ENCODE assay signal across 21 cellular contexts in the genomic region with DNA sequence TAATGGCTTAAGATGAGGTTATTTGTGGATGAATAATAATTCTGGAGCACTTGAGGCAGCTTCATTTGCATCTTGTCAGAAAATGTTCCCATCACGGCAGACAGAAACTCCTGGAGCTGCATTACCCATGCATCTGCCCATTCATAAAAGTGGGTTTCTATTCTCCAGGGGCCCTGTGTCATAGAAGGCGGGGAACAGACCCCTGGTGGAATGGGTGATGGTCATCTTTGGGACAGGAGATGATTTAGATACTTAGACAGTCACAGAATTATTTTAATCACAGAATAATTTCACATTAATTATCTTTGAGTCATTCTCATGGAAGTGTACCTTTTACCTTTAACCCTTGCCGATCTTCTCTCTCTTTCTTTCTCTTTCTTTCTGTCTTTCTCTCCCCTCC.
"Had no signal": no experiment of that assay in that cellular context is flagged by ENCODE, and none has a peak within 500 bp of the region (broad histone marks: within the 10 kb centered on the region; RNA-seq: fewer than 3 reads in every experiment).

No MANE protein-coding gene starts in this region.

- H3K36me3 ChIP-seq: ascending aorta, WERI-Rb-1 had no signal

- H3K9me3 Mint-ChIP-seq: activated CD4-positive, alpha-beta memory T cell treated with anti-CD3 and anti-CD28 coated beads, Interleukin-2, amount 10 ng/mL, durations not matched to agents 7 days and 5 days; activated naive CD8-positive, alpha-beta T cell treated with anti-CD3 and anti-CD28 coated beads, Interleukin-2, amount 10 ng/mL, durations not matched to agents 7 days and 5 days; central memory CD8-positive, alpha-beta T cell had no signal

- H3K4me1 ChIP-seq: body of pancreas had no signal

- H3K36me3 Mint-ChIP-seq: activated naive CD8-positive, alpha-beta T cell treated with anti-CD3 and anti-CD28 coated beads, Interleukin-2, amount 10 ng/mL, durations not matched to agents 7 days and 5 days; T-cell had no signal

- H3K4me1 Mint-ChIP-seq: activated CD4-positive, alpha-beta T cell treated with anti-CD3 and anti-CD28 coated beads for 36 hours; T-cell had no signal

- DNase-seq: activated CD4-positive, alpha-beta memory T cell treated with anti-CD3 and anti-CD28 coated beads, Interleukin-2, amount 10 ng/mL, durations not matched to agents 7 days and 5 days; activated CD4-positive, alpha-beta T cell treated with anti-CD3 and anti-CD28 coated beads for 36 hours; activated CD4-positive, alpha-beta T cell treated with anti-CD3 and anti-CD28 coated beads, Interleukin-2, amount 50 U/mL, for 1 hour; activated CD8-positive, alpha-beta memory T cell treated with anti-CD3 and anti-CD28 coated beads, Interleukin-2, amount 50 U/mL, for 4 hours; activated naive CD4-positive, alpha-beta T cell treated with anti-CD3 and anti-CD28 coated beads, Interleukin-2, amount 50 U/mL, for 16 hours; activated naive CD8-positive, alpha-beta T cell treated with anti-CD3 and anti-CD28 coated beads, Interleukin-2, amount 10 ng/mL, durations not matched to agents 7 days and 5 days; activated T-cell treated with anti-CD3 and anti-CD28 coated beads, Interleukin-2, amount 50 U/mL, for 1 hour; body of pancreas; Karpas-422; NCI-H1105 treated with DMSO at 0.1 percent for 48 hours; NCI-H1436 treated with DMSO at 0.1 percent for 48 hours; NCI-H187 treated with DMSO at 0.1 percent for 48 hours; NCI-H2081 treated with DMSO at 0.1 percent for 48 hours; NCI-H446; NCI-H524; PC-9; SHP77 treated with DMSO at 0.1 percent for 48 hours; T-cell; WERI-Rb-1 had no signal

- H3K4me3 Mint-ChIP-seq: activated CD4-positive, alpha-beta memory T cell treated with anti-CD3 and anti-CD28 coated beads, Interleukin-2, amount 10 ng/mL, durations not matched to agents 7 days and 5 days; activated CD4-positive, alpha-beta T cell treated with anti-CD3 and anti-CD28 coated beads for 36 hours; activated naive CD8-positive, alpha-beta T cell treated with anti-CD3 and anti-CD28 coated beads, Interleukin-2, amount 10 ng/mL, durations not matched to agents 7 days and 5 days; central memory CD8-positive, alpha-beta T cell; T-cell had no signal

- H2AFZ ChIP-seq: PC-9 had no signal

- H3K9me3 ChIP-seq: ascending aorta, body of pancreas had no signal

- ATAC-seq: activated CD4-positive, alpha-beta T cell treated with anti-CD3 and anti-CD28 coated beads for 36 hours; body of pancreas; T-cell had no signal

- H3K4me3 ChIP-seq: ascending aorta, body of pancreas, PC-9 had no signal

- H3K27ac Mint-ChIP-seq: activated CD4-positive, alpha-beta memory T cell treated with anti-CD3 and anti-CD28 coated beads, Interleukin-2, amount 10 ng/mL, durations not matched to agents 7 days and 5 days; activated CD4-positive, alpha-beta T cell treated with anti-CD3 and anti-CD28 coated beads for 36 hours; activated naive CD8-positive, alpha-beta T cell treated with anti-CD3 and anti-CD28 coated beads, Interleukin-2, amount 10 ng/mL, durations not matched to agents 7 days and 5 days; T-cell had no signal

- H3K27me3 Mint-ChIP-seq: activated CD4-positive, alpha-beta memory T cell treated with anti-CD3 and anti-CD28 coated beads, Interleukin-2, amount 10 ng/mL, durations not matched to agents 7 days and 5 days; central memory CD8-positive, alpha-beta T cell; T-cell had no signal

- H3K27ac ChIP-seq: body of pancreas, PC-9, WERI-Rb-1 had no signal

- H3K27me3 ChIP-seq: ascending aorta, body of pancreas had no signal

- H3K4me2 ChIP-seq: PC-9 had no signal
